In genomic region chr22:50714150-50714549, GRCh38 we compare ENCODE assay signal across 21 cellular contexts. TPM values are rescaled to one million over a fixed set of nuclear protein-coding genes. Genes with fewer than 3 reads are reported as not detected.
A peak's percentile ranks its signal among the peaks of the same experiment; 100 is the strongest.
DNase-seq lines count a peak whose midpoint lies in the region; ATAC-seq, FAIRE-seq and TF ChIP-seq lines count a peak whose summit lies in the region.
"Had no signal": no experiment of that assay in that cellular context is flagged by ENCODE, and none has a peak within 500 bp of the region (broad histone marks: within the 10 kb centered on the region; RNA-seq: fewer than 3 reads in every experiment).

No MANE protein-coding gene starts in this region.

- TF ChIP-seq RAD21 in HepG2 (CRISPR knock-in tag; IDR thresholded peaks at IDR 0.05): no peak

- TF ChIP-seq CTCF in right lobe of liver (IDR thresholded peaks at IDR 0.05) (no peak), HepG2 (CRISPR knock-in tag; IDR thresholded peaks at IDR 0.05) (no peak), heart left ventricle (IDR thresholded peaks at IDR 0.05) (no peak), neural progenitor cell (IDR thresholded peaks at IDR 0.05) (no peak), upper lobe of right lung (IDR thresholded peaks at IDR 0.05) (no peak), PC-3 (conservative IDR thresholded peaks at IDR 0.05; ENCODE audit: low read depth, low read length) (no peak)

- peaks cover 10% of the 10 kb centered on the region for H3K27me3 Mint-ChIP-seq in neural progenitor cell (ENCODE audit: insufficient read depth, low read depth)

- FAIRE-seq in HepG2 (lab: Jason Lieb, UNC): no peak
- FAIRE-seq: A204.1 had no signal

- peak overlapping the region; percentile 38 for H3K4me3 Mint-ChIP-seq in neural progenitor cell
- H3K4me3 Mint-ChIP-seq: CD14-positive monocyte, HFFc6 had no signal

- H4K20me1 ChIP-seq in HepG2 (ENCODE audit: insufficient read depth, low read length): no peaks in the 10 kb centered on the region
- peaks cover 11% of the 10 kb centered on the region for H4K20me1 ChIP-seq in neural progenitor cell (ENCODE audit: low read depth)
- H4K20me1 ChIP-seq in PC-3 (ENCODE audit: low read length): no peaks in the 10 kb centered on the region

- WGBS in right lobe of liver (ENCODE audit: insufficient coverage, low coverage, low lambda C conversion rate, missing lambda C conversion rate): 72% methylated on average over 4 of the region's 7 CpGs
- 100% methylated on average over 5 of the region's 7 CpGs for WGBS in HepG2 (ENCODE audit: low lambda C conversion rate)
- WGBS in heart left ventricle, 4 donors: 67 to 98% (median 76%) methylated on average over 6 to 7 of the region's 7 CpGs

- no peaks in the 10 kb centered on the region for H3K9me2 ChIP-seq in PC-3 (replicated peaks; ENCODE audit: low read length)

- H3K36me3 ChIP-seq in right lobe of liver (no peaks in the 10 kb centered on the region), HepG2 (replicated peaks in 1 of 2; ENCODE audit: control insufficient read depth in 1 of 2, insufficient read depth in 2 of 2, low read length in 2 of 2) (peaks cover 0 to 6% of the 10 kb centered on the region in 2 experiments; a peak in 4 of 5 replicates), heart left ventricle (peaks cover 0 to 45% (median 11%) of the 10 kb centered on the region in 9 donors), neural progenitor cell (no peaks in the 10 kb centered on the region), upper lobe of right lung (no peaks in the 10 kb centered on the region), PC-3 (ENCODE audit: low read depth, low read length) (no peaks in the 10 kb centered on the region)
- H3K36me3 ChIP-seq: Peyer's patch had no signal

- DNase-seq in right lobe of liver (peak in 2 of 3 donors; percentile 14 to 50), HepG2 (ENCODE audit: low spot score) (no peak), heart left ventricle (peak in 2 of 5 donors; percentile 20 to 24), neural progenitor cell (ENCODE audit: low spot score) (no peak), upper lobe of right lung (peak; percentile 40), dedifferentiated amniotic fluid mesenchymal stem cell (ENCODE audit: extremely low spot score) (no peak), PC-3 (no peak)
- DNase-seq: COR-L47, DMS153, EL, HFFc6, NCI-H1092 treated with DMSO at 0.1 percent for 48 hours, NCI-H1694, NCI-H82, Peyer's patch had no signal

- POLR2A ChIA-PET in HepG2 (lab: Yijun Ruan, JAX) (no interaction called here), PC-3 (lab: Charles Lee; ENCODE audit: unreplicated experiment) (no interaction called here)

- ATAC-seq in right lobe of liver (no peak), HepG2 (no peak), heart left ventricle (peak in 1 of 4 donors; percentile 3), upper lobe of right lung (no peak), HG03442 (IDR thresholded peaks at IDR 0.05; ENCODE audit: unreplicated experiment) (no peak), PC-3 (no peak)

- H3K4me1 ChIP-seq in right lobe of liver (peaks cover 0 to 2% (median 0%) of the 10 kb centered on the region in 4 donors), HepG2 (ENCODE audit: insufficient read depth, low read length) (peaks cover 13% of the 10 kb centered on the region; the same call in 1 of the 2 replicates), heart left ventricle (peaks cover 0 to 53% (median 27%) of the 10 kb centered on the region in 12 donors), neural progenitor cell (no peaks in the 10 kb centered on the region), upper lobe of right lung (peaks cover 4% of the 10 kb centered on the region), PC-3 (ENCODE audit: insufficient read depth, low read length) (no peaks in the 10 kb centered on the region)
- H3K4me1 ChIP-seq: Peyer's patch had no signal

- intact Hi-C loops in right lobe of liver (cut with DNase I) (no loop called here), HepG2 (cut with micrococcal nuclease; ENCODE audit: unreplicated experiment) (no loop called here), heart left ventricle (cut with DNase I) (loop anchor here in 2 of 10 donors (5.0 kb wide), 3 partner anchors 37 to 87 kb away; partner anchors contain the start of genes ARSA (in 1 of the 2) and SHANK3 (in 1 of the 2)), upper lobe of right lung (cut with DNase I) (no loop called here), PC-3 (cut with micrococcal nuclease) (no loop called here)

- H3K79me2 ChIP-seq in HepG2 (ENCODE audit: insufficient read depth, low read length) (no peaks in the 10 kb centered on the region), neural progenitor cell (ENCODE audit: low read depth) (no peaks in the 10 kb centered on the region), PC-3 (ENCODE audit: low read length) (no peaks in the 10 kb centered on the region)

- H3K4me3 ChIP-seq in right lobe of liver (no peak overlapping the region), HepG2 (replicated peaks in 1 of 3; ENCODE audit: insufficient read depth in 1 of 3, low read depth in 2 of 3, low read length in 3 of 3) (no peak overlapping the region), heart left ventricle (no peak overlapping the region), neural progenitor cell (no peak overlapping the region), upper lobe of right lung (no peak overlapping the region), PC-3 (ENCODE audit: low read length) (no peak overlapping the region)
- H3K4me3 ChIP-seq: Peyer's patch had no signal

- peaks cover 26% of the 10 kb centered on the region for H3K36me3 Mint-ChIP-seq in neural progenitor cell
- H3K36me3 Mint-ChIP-seq: CD14-positive monocyte had no signal

- in situ Hi-C loops in HepG2 (cut with HindIII; ENCODE audit: extremely low pct_ligation_motif_present, low pct_unique_long_range_greater_than_20kb): no loop called here

- CTCF ChIA-PET in HepG2 (lab: Yijun Ruan, JAX; ENCODE audit: low intra/inter-chr PET ratio, low total read pairs): no interaction called here
- CTCF ChIA-PET in PC-3 (lab: Charles Lee): no interaction called here

- no peaks in the 10 kb centered on the region for H3K27me3 ChIP-seq in right lobe of liver
- no peaks in the 10 kb centered on the region for H3K27me3 ChIP-seq in HepG2 (ENCODE audit: control insufficient read depth in 1 of 2, insufficient read depth in 2 of 2, low read length in 2 of 2)
- peaks cover 0 to 2% (median 0%) of the 10 kb centered on the region in 9 donors for H3K27me3 ChIP-seq in heart left ventricle
- peaks cover 18% of the 10 kb centered on the region for H3K27me3 ChIP-seq in neural progenitor cell
- H3K27me3 ChIP-seq in upper lobe of right lung: no peaks in the 10 kb centered on the region
- no peaks in the 10 kb centered on the region for H3K27me3 ChIP-seq in PC-3 (ENCODE audit: low read length)
- H3K27me3 ChIP-seq: Peyer's patch had no signal

- no peak overlapping the region for H3K27ac ChIP-seq in right lobe of liver
- H3K27ac ChIP-seq in HepG2 (ENCODE audit: extremely low read length, insufficient read depth, low read length): no peak overlapping the region
- H3K27ac ChIP-seq in heart left ventricle: peak overlapping the region in 7 of 12 donors; percentile 31 to 81 (median 67)
- H3K27ac ChIP-seq in neural progenitor cell: no peak overlapping the region
- peak overlapping the region; percentile 47 for H3K27ac ChIP-seq in upper lobe of right lung
- no peak overlapping the region for H3K27ac ChIP-seq in PC-3 (ENCODE audit: low read length)
- H3K27ac ChIP-seq: KMS-11, Peyer's patch had no signal

- no peak overlapping the region for H3K9ac ChIP-seq in HepG2 (ENCODE audit: insufficient read depth, low read depth, low read length)
- no peak overlapping the region for H3K9ac ChIP-seq in neural progenitor cell
- H3K9ac ChIP-seq in PC-3 (ENCODE audit: low read length): no peak overlapping the region
- H3K9ac ChIP-seq: KMS-11 had no signal

- H3F3A ChIP-seq in neural progenitor cell (ENCODE audit: low read depth): no peaks in the 10 kb centered on the region
- no peaks in the 10 kb centered on the region for H3F3A ChIP-seq in PC-3 (ENCODE audit: low read length, unreplicated experiment)

- H3K9me3 Mint-ChIP-seq in neural progenitor cell: no peaks in the 10 kb centered on the region
- H3K9me3 Mint-ChIP-seq: HFFc6 had no signal

- TF ChIP-seq POLR2A in right lobe of liver (IDR thresholded peaks at IDR 0.05) (no peak), HepG2 (IDR thresholded peaks at IDR 0.05; ENCODE audit: insufficient read depth in 1 of 2, low read depth in 2 of 2, low read length in 2 of 2) (no peak), heart left ventricle (IDR thresholded peaks at IDR 0.05) (no peak)

- H3K4me1 Mint-ChIP-seq in neural progenitor cell: peaks cover 3% of the 10 kb centered on the region
- H3K4me1 Mint-ChIP-seq: CD14-positive monocyte had no signal

- H3K27ac Mint-ChIP-seq in neural progenitor cell: peak overlapping the region; percentile 57
- H3K27ac Mint-ChIP-seq: HFFc6 had no signal

- no TSS peak for BruUV-seq in HepG2 (replicated peaks; lab: Mats Ljungman, UMichigan)
- BruUV-seq in PC-3 (replicated peaks; lab: Mats Ljungman, UMichigan): no TSS peak

- no peak for TF ChIP-seq EP300 in HepG2 (IDR thresholded peaks at IDR 0.05; ENCODE audit: low read depth in 2 of 2, low read length in 2 of 2)
- TF ChIP-seq EP300 in HepG2 (CRISPR knock-in tag; IDR thresholded peaks at IDR 0.05; ENCODE audit: borderline replicate concordance): no peak

- H3K9me3 ChIP-seq in right lobe of liver (no peaks in the 10 kb centered on the region), HepG2 (ENCODE audit: low read length) (no peaks in the 10 kb centered on the region), heart left ventricle (no peaks in the 10 kb centered on the region), neural progenitor cell (ENCODE audit: low read depth) (no peaks in the 10 kb centered on the region), upper lobe of right lung (no peaks in the 10 kb centered on the region), PC-3 (ENCODE audit: low read length) (no peaks in the 10 kb centered on the region)
- H3K9me3 ChIP-seq: Peyer's patch had no signal

- H2AFZ ChIP-seq in HepG2 (ENCODE audit: low read length) (no peak overlapping the region), neural progenitor cell (replicated peaks) (no peak overlapping the region), PC-3 (ENCODE audit: low read length) (no peak overlapping the region)

- H3K4me2 ChIP-seq in HepG2 (ENCODE audit: low read depth, low read length) (no peak overlapping the region), neural progenitor cell (no peak overlapping the region), PC-3 (ENCODE audit: low read length) (no peak overlapping the region)
- H3K4me2 ChIP-seq: KMS-11 had no signal

RNA-seq across cellular contexts. Expression of gene ACR, which starts 23.9 kb away (rescaled TPM):
- total RNA-seq in right lobe of liver: under 1 TPM in 5 of 6 experiments, not detected in 1; 0.34 to 0.84 (median 0.55) TPM
- total RNA-seq in HepG2 (2016; rRNA removed; fragmentation: Illumina TruSeq; extraction: Trizol): not detected in 2 replicates
- not detected in 2 replicates for total RNA-seq in HepG2 (2016; cell fraction: cytosol; rRNA removed; fragmentation: Illumina TruSeq; extraction: Trizol; ENCODE audit: low read depth)
- not detected in 2 replicates for total RNA-seq in HepG2 (2016; cell fraction: insoluble cytoplasmic fraction; rRNA removed; fragmentation: Illumina TruSeq; extraction: Trizol)
- total RNA-seq in HepG2 (2016; cell fraction: membrane; rRNA removed; fragmentation: Illumina TruSeq; extraction: Trizol): not detected in 2 replicates
- not detected in 2 replicates for total RNA-seq in HepG2 (2016; cell fraction: nucleus; rRNA removed; fragmentation: Illumina TruSeq; extraction: Trizol)
- polyA plus RNA-seq in HepG2 (2011; rRNA removed): 0.15 and 0.29 TPM in 2 replicates
- polyA plus RNA-seq in HepG2 (2011; cell fraction: cytosol; rRNA removed): 0.04 and 0.12 TPM in 2 replicates
- 0.51 and 0.73 TPM in 2 replicates for polyA plus RNA-seq in HepG2 (2011; cell fraction: nucleus; rRNA removed)
- polyA plus RNA-seq in HepG2 (2012): 0.44 TPM in 1 of 2 replicates, not detected in the other
- polyA plus RNA-seq in HepG2 (2016; cell fraction: cytosol; fragmentation: Illumina TruSeq; extraction: Trizol; ENCODE audit: low read depth): not detected in 2 replicates
- polyA plus RNA-seq in HepG2 (2016; cell fraction: insoluble cytoplasmic fraction; fragmentation: Illumina TruSeq; extraction: Trizol; ENCODE audit: low read depth): not detected in 2 replicates
- not detected in 2 replicates for polyA plus RNA-seq in HepG2 (2016; cell fraction: membrane; fragmentation: Illumina TruSeq; extraction: Trizol; ENCODE audit: low read depth)
- polyA plus RNA-seq in HepG2 (2016; cell fraction: nucleus; fragmentation: Illumina TruSeq; extraction: Trizol; ENCODE audit: insufficient read depth, low read depth): not detected in 2 replicates
- polyA minus RNA-seq in HepG2 (2011; rRNA and poly(A)+ RNA removed; ENCODE audit: low replicate concordance): not detected in 2 replicates
- polyA minus RNA-seq in HepG2 (2011; cell fraction: cytosol; rRNA and poly(A)+ RNA removed): not detected in 2 replicates
- polyA minus RNA-seq in HepG2 (2011; cell fraction: nucleus; rRNA and poly(A)+ RNA removed): 0.62 and 0.77 TPM in 2 replicates
- total RNA-seq in heart left ventricle: 1 to 10 TPM in 2 of 9 donors, under 1 TPM in 5, not detected in 2; 0.35 to 1.2 (median 0.50) TPM
- under 1 TPM; 0.12 to 0.53 TPM for polyA plus RNA-seq in heart left ventricle
- total RNA-seq in neural progenitor cell (ENCODE audit: low replicate concordance): not detected in 2 replicates
- 4.5 TPM for total RNA-seq in upper lobe of right lung
- total RNA-seq in PC-3 (2014; rRNA removed): not detected in 2 replicates
- total RNA-seq: H4, HFFc6, MCF 10A, Peyer's patch had no signal
- polyA plus RNA-seq: CD14-positive monocyte had no signal

RNA-seq across cellular contexts. Expression of gene SHANK3, which starts 41.5 kb away (rescaled TPM):
- total RNA-seq in right lobe of liver (10 to 100 TPM in 5 of 6 experiments, 1 to 10 TPM in 1; 9.7 to 16.0 (median 14.8) TPM), HepG2 (2016; rRNA removed; fragmentation: Illumina TruSeq; extraction: Trizol) (1.9 and 2.9 TPM in 2 replicates), heart left ventricle (10 to 100 TPM; 11.3 to 36.0 (median 21.9) TPM), neural progenitor cell (ENCODE audit: low replicate concordance) (0.65 and 3.6 TPM in 2 replicates), upper lobe of right lung (59.9 TPM), PC-3 (2014; rRNA removed) (3.7 and 6.8 TPM in 2 replicates)
- total RNA-seq in HepG2 (2016; cell fraction: cytosol; rRNA removed; fragmentation: Illumina TruSeq; extraction: Trizol; ENCODE audit: low read depth): 0.79 and 1.0 TPM in 2 replicates
- 1.7 and 2.9 TPM in 2 replicates for total RNA-seq in HepG2 (2016; cell fraction: insoluble cytoplasmic fraction; rRNA removed; fragmentation: Illumina TruSeq; extraction: Trizol)
- total RNA-seq in HepG2 (2016; cell fraction: membrane; rRNA removed; fragmentation: Illumina TruSeq; extraction: Trizol): 2.3 TPM in 2 replicates
- total RNA-seq in HepG2 (2016; cell fraction: nucleus; rRNA removed; fragmentation: Illumina TruSeq; extraction: Trizol): 2.9 and 3.7 TPM in 2 replicates
- polyA plus RNA-seq in HepG2 (2011; rRNA removed) (4.6 and 6.5 TPM in 2 replicates), heart left ventricle (10 to 100 TPM; 14.9 to 23.2 TPM)
- 3.0 and 3.9 TPM in 2 replicates for polyA plus RNA-seq in HepG2 (2011; cell fraction: cytosol; rRNA removed)
- 25.0 and 33.1 TPM in 2 replicates for polyA plus RNA-seq in HepG2 (2011; cell fraction: nucleus; rRNA removed)
- polyA plus RNA-seq in HepG2 (2012): 7.9 and 8.7 TPM in 2 replicates
- polyA plus RNA-seq in HepG2 (2016; cell fraction: cytosol; fragmentation: Illumina TruSeq; extraction: Trizol; ENCODE audit: low read depth): 0.66 and 0.71 TPM in 2 replicates
- 3.0 and 4.2 TPM in 2 replicates for polyA plus RNA-seq in HepG2 (2016; cell fraction: insoluble cytoplasmic fraction; fragmentation: Illumina TruSeq; extraction: Trizol; ENCODE audit: low read depth)
- polyA plus RNA-seq in HepG2 (2016; cell fraction: membrane; fragmentation: Illumina TruSeq; extraction: Trizol; ENCODE audit: low read depth): 1.6 and 1.9 TPM in 2 replicates
- polyA plus RNA-seq in HepG2 (2016; cell fraction: nucleus; fragmentation: Illumina TruSeq; extraction: Trizol; ENCODE audit: insufficient read depth, low read depth): 14.0 and 17.0 TPM in 2 replicates
- polyA minus RNA-seq in HepG2 (2011; rRNA and poly(A)+ RNA removed; ENCODE audit: low replicate concordance): 0.07 and 4.8 TPM in 2 replicates
- polyA minus RNA-seq in HepG2 (2011; cell fraction: cytosol; rRNA and poly(A)+ RNA removed): 5.2 and 5.4 TPM in 2 replicates
- 5.8 and 5.9 TPM in 2 replicates for polyA minus RNA-seq in HepG2 (2011; cell fraction: nucleus; rRNA and poly(A)+ RNA removed)
- polyA plus RNA-seq: CD14-positive monocyte had no signal

Comparison
In these comparisons a context has a peak if more than half of its experiments do, and no peak if none do; other contexts are left out.
1. DNase-seq: peak in right lobe of liver (2 of 3) and upper lobe of right lung (single experiment); none in HepG2 (single experiment), neural progenitor cell (single experiment), dedifferentiated amniotic fluid mesenchymal stem cell (single experiment) and PC-3 (single experiment).
2. H3K27ac ChIP-seq: peak in heart left ventricle (7 of 12) and upper lobe of right lung (single experiment); none in right lobe of liver (0 of 3), HepG2 (single experiment), neural progenitor cell (single experiment) and PC-3 (single experiment).